ENCODE assay signal across 41 cellular contexts in genomic region chr17:61507667-61508066, GRCh38. TPM values are rescaled to one million over a fixed set of nuclear protein-coding genes. Genes with fewer than 3 reads are reported as not detected.
"Had no signal": no experiment of that assay in that cellular context is flagged by ENCODE, and none has a peak within 500 bp of the region (broad histone marks: within the 10 kb centered on the region; RNA-seq: fewer than 3 reads in every experiment).

No MANE protein-coding gene starts in this region.

- H3K4me3 Mint-ChIP-seq: activated naive CD4-positive, alpha-beta T cell treated with anti-CD3 and anti-CD28 coated beads for 36 hours; activated naive CD4-positive, alpha-beta T cell treated with anti-CD3 and anti-CD28 coated beads, Interleukin-2, amount 10 ng/mL, durations not matched to agents 7 days and 5 days; activated naive CD4-positive, alpha-beta T cell treated with anti-CD3 and anti-CD28 coated beads, Interleukin-2, amount 50 U/mL, for 24 hours; activated naive CD8-positive, alpha-beta T cell; activated naive CD8-positive, alpha-beta T cell treated with anti-CD3 and anti-CD28 coated beads for 36 hours; activated naive CD8-positive, alpha-beta T cell treated with anti-CD3 and anti-CD28 coated beads, Interleukin-2, amount 10 ng/mL, durations not matched to agents 7 days and 5 days; activated naive CD8-positive, alpha-beta T cell treated with anti-CD3 and anti-CD28 coated beads, Interleukin-2, amount 50 U/mL, for 24 hours; activated T-cell treated with anti-CD3 and anti-CD28 coated beads, Interleukin-2, amount 50 U/mL, for 4 hours; activated T-cell treated with anti-CD3 and anti-CD28 coated beads, Interleukin-2, amount 50 U/mL, for 72 hours; activated T-helper 1 cell treated with anti-CD3 and anti-CD28 coated beads, Interleukin-12 subunit alpha, Interleukin-12 subunit beta, Interleukin-2, Interleukin-4 antibody, amounts not matched to agents 30 ng/mL and 10 ng/mL and 1 ng/mL, durations not matched to agents 14 hours and 24 hours and 36 hours; activated T-helper 17 cell treated with anti-CD3 and anti-CD28 coated beads, Interleukin-2, amount 50 U/mL, for 72 hours; brain; central memory CD8-positive, alpha-beta T cell had no signal

- H3K36me3 ChIP-seq: adrenal gland, ascending aorta, brain microvascular endothelial cell, breast epithelium, cardiac muscle cell had no signal

- H3K27me3 ChIP-seq: adrenal gland, ascending aorta, body of pancreas, breast epithelium, cardiac muscle cell had no signal

- FAIRE-seq: astrocyte, bronchial epithelial cell, colon had no signal

- H3K4me1 ChIP-seq: adrenal gland, ascending aorta, body of pancreas, breast epithelium had no signal

- DNase-seq: activated effector memory CD4-positive, alpha-beta T cell treated with anti-CD3 and anti-CD28 coated beads, Interleukin-2, amount 50 U/mL, for 16 hours; activated effector memory CD4-positive, alpha-beta T cell treated with Interleukin-2 at 50 U/mL for 16 hours; activated gamma-delta T cell; activated gamma-delta T cell treated with Interleukin-2 at 50 U/mL for 16 hours; activated naive CD4-positive, alpha-beta T cell; activated naive CD4-positive, alpha-beta T cell treated with anti-CD3 and anti-CD28 coated beads for 36 hours; activated naive CD4-positive, alpha-beta T cell treated with anti-CD3 and anti-CD28 coated beads, Interleukin-2, amount 10 ng/mL, durations not matched to agents 7 days and 5 days; activated naive CD4-positive, alpha-beta T cell treated with anti-CD3 and anti-CD28 coated beads, Interleukin-2, amount 50 U/mL, for 16 hours; activated naive CD4-positive, alpha-beta T cell treated with Interleukin-2 at 50 U/mL for 16 hours; activated naive CD8-positive, alpha-beta T cell treated with anti-CD3 and anti-CD28 coated beads for 36 hours; activated naive CD8-positive, alpha-beta T cell treated with anti-CD3 and anti-CD28 coated beads, Interleukin-2, amount 10 ng/mL, durations not matched to agents 7 days and 5 days; activated naive CD8-positive, alpha-beta T cell treated with anti-CD3 and anti-CD28 coated beads, Interleukin-2, amount 50 U/mL, for 24 hours; activated T-cell treated with anti-CD3 and anti-CD28 coated beads, Interleukin-2, amount 50 U/mL, for 4 hours; activated T-cell treated with anti-CD3 and anti-CD28 coated beads, Interleukin-2, amount 50 U/mL, for 48 hours; activated T-cell treated with anti-CD3 and anti-CD28 coated beads, Interleukin-2, amount 50 U/mL, for 72 hours; adrenal gland; amniotic stem cell; amygdala; anterior cingulate cortex; aorta; body of pancreas; brain microvascular endothelial cell; caudate nucleus; central memory CD4-positive, alpha-beta T cell; cerebellar nuclear complex had no signal

- H3K9me3 ChIP-seq: adrenal gland, ascending aorta, body of pancreas, breast epithelium had no signal

- H3K4me3 ChIP-seq: adrenal gland, ascending aorta, body of pancreas, breast epithelium, cardiac muscle cell had no signal

- H3K36me3 Mint-ChIP-seq: activated naive CD4-positive, alpha-beta T cell treated with anti-CD3 and anti-CD28 coated beads, Interleukin-2, amount 10 ng/mL, durations not matched to agents 7 days and 5 days; activated naive CD4-positive, alpha-beta T cell treated with anti-CD3 and anti-CD28 coated beads, Interleukin-2, amount 50 U/mL, for 24 hours; activated naive CD4-positive, alpha-beta T cell treated with anti-CD3 and anti-CD28 coated beads, Interleukin-2, amount 50 U/mL, for 72 hours; activated naive CD8-positive, alpha-beta T cell; activated naive CD8-positive, alpha-beta T cell treated with anti-CD3 and anti-CD28 coated beads for 36 hours; activated naive CD8-positive, alpha-beta T cell treated with anti-CD3 and anti-CD28 coated beads, Interleukin-2, amount 10 ng/mL, durations not matched to agents 7 days and 5 days; brain had no signal

- H3K4me1 Mint-ChIP-seq: activated naive CD4-positive, alpha-beta T cell treated with anti-CD3 and anti-CD28 coated beads, Interleukin-2, amount 10 ng/mL, durations not matched to agents 7 days and 5 days; activated naive CD4-positive, alpha-beta T cell treated with anti-CD3 and anti-CD28 coated beads, Interleukin-2, amount 50 U/mL, for 24 hours; activated naive CD8-positive, alpha-beta T cell treated with anti-CD3 and anti-CD28 coated beads for 36 hours; activated naive CD8-positive, alpha-beta T cell treated with anti-CD3 and anti-CD28 coated beads, Interleukin-2, amount 10 ng/mL, durations not matched to agents 7 days and 5 days; activated naive CD8-positive, alpha-beta T cell treated with anti-CD3 and anti-CD28 coated beads, Interleukin-2, amount 50 U/mL, for 24 hours; activated T-helper 17 cell treated with anti-CD3 and anti-CD28 coated beads, Interleukin-2, amount 50 U/mL, for 72 hours; brain; central memory CD8-positive, alpha-beta T cell had no signal

- H3K27ac ChIP-seq: adrenal gland, ascending aorta, body of pancreas, brain microvascular endothelial cell, breast epithelium, cardiac muscle cell had no signal

- ATAC-seq: activated naive CD4-positive, alpha-beta T cell treated with anti-CD3 and anti-CD28 coated beads, Interleukin-2, amount 50 U/mL, for 72 hours; activated naive CD8-positive, alpha-beta T cell treated with anti-CD3 and anti-CD28 coated beads, Interleukin-2, amount 50 U/mL, for 24 hours; activated T-cell treated with anti-CD3 and anti-CD28 coated beads, Interleukin-2, amount 50 U/mL, for 4 hours; activated T-cell treated with anti-CD3 and anti-CD28 coated beads, Interleukin-2, amount 50 U/mL, for 72 hours; activated T-helper 17 cell treated with anti-CD3 and anti-CD28 coated beads, Interleukin-2, amount 50 U/mL, for 72 hours; body of pancreas had no signal

- H3K9me3 Mint-ChIP-seq: activated naive CD4-positive, alpha-beta T cell treated with anti-CD3 and anti-CD28 coated beads for 36 hours; activated naive CD4-positive, alpha-beta T cell treated with anti-CD3 and anti-CD28 coated beads, Interleukin-2, amount 10 ng/mL, durations not matched to agents 7 days and 5 days; activated naive CD4-positive, alpha-beta T cell treated with anti-CD3 and anti-CD28 coated beads, Interleukin-2, amount 50 U/mL, for 24 hours; activated naive CD4-positive, alpha-beta T cell treated with anti-CD3 and anti-CD28 coated beads, Interleukin-2, amount 50 U/mL, for 72 hours; activated naive CD8-positive, alpha-beta T cell treated with anti-CD3 and anti-CD28 coated beads for 36 hours; activated naive CD8-positive, alpha-beta T cell treated with anti-CD3 and anti-CD28 coated beads, Interleukin-2, amount 10 ng/mL, durations not matched to agents 7 days and 5 days; activated naive CD8-positive, alpha-beta T cell treated with anti-CD3 and anti-CD28 coated beads, Interleukin-2, amount 50 U/mL, for 24 hours; activated T-cell treated with anti-CD3 and anti-CD28 coated beads, Interleukin-2, amount 50 U/mL, for 4 hours; activated T-cell treated with anti-CD3 and anti-CD28 coated beads, Interleukin-2, amount 50 U/mL, for 72 hours; activated T-helper 1 cell treated with anti-CD3 and anti-CD28 coated beads, Interleukin-12 subunit alpha, Interleukin-12 subunit beta, Interleukin-2, Interleukin-4 antibody, amounts not matched to agents 30 ng/mL and 10 ng/mL and 1 ng/mL, durations not matched to agents 14 hours and 24 hours and 36 hours; activated T-helper 17 cell treated with anti-CD3 and anti-CD28 coated beads, Interleukin-2, amount 50 U/mL, for 72 hours; activated T-helper 2 cell treated with anti-CD3 and anti-CD28 coated beads, Interferon-gamma antibody, Interleukin-2, Interleukin-4, amounts not matched to agents 10 μg/mL and 5 μg/mL and 100 μg/mL, durations not matched to agents 14 hours and 24 hours and 36 hours; central memory CD8-positive, alpha-beta T cell had no signal

- H3K27ac Mint-ChIP-seq: activated naive CD4-positive, alpha-beta T cell treated with anti-CD3 and anti-CD28 coated beads for 36 hours; activated naive CD4-positive, alpha-beta T cell treated with anti-CD3 and anti-CD28 coated beads, Interleukin-2, amount 10 ng/mL, durations not matched to agents 7 days and 5 days; activated naive CD4-positive, alpha-beta T cell treated with anti-CD3 and anti-CD28 coated beads, Interleukin-2, amount 50 U/mL, for 24 hours; activated naive CD4-positive, alpha-beta T cell treated with anti-CD3 and anti-CD28 coated beads, Interleukin-2, amount 50 U/mL, for 72 hours; activated naive CD8-positive, alpha-beta T cell; activated naive CD8-positive, alpha-beta T cell treated with anti-CD3 and anti-CD28 coated beads for 36 hours; activated naive CD8-positive, alpha-beta T cell treated with anti-CD3 and anti-CD28 coated beads, Interleukin-2, amount 10 ng/mL, durations not matched to agents 7 days and 5 days; activated naive CD8-positive, alpha-beta T cell treated with anti-CD3 and anti-CD28 coated beads, Interleukin-2, amount 50 U/mL, for 24 hours; activated T-cell treated with anti-CD3 and anti-CD28 coated beads, Interleukin-2, amount 50 U/mL, for 72 hours; activated T-helper 1 cell treated with anti-CD3 and anti-CD28 coated beads, Interleukin-12 subunit alpha, Interleukin-12 subunit beta, Interleukin-2, Interleukin-4 antibody, amounts not matched to agents 30 ng/mL and 10 ng/mL and 1 ng/mL, durations not matched to agents 14 hours and 24 hours and 36 hours; activated T-helper 17 cell treated with anti-CD3 and anti-CD28 coated beads, Interleukin-2, amount 50 U/mL, for 72 hours; activated T-helper 2 cell treated with anti-CD3 and anti-CD28 coated beads, Interferon-gamma antibody, Interleukin-2, Interleukin-4, amounts not matched to agents 10 μg/mL and 5 μg/mL and 100 μg/mL, durations not matched to agents 14 hours and 24 hours and 36 hours; brain had no signal

RNA-seq across cellular contexts. Expression of gene TBX4, which starts 55.4 kb away (rescaled TPM):
- total RNA-seq: activated naive CD4-positive, alpha-beta T cell treated with anti-CD3 and anti-CD28 coated beads for 36 hours; activated naive CD4-positive, alpha-beta T cell treated with anti-CD3 and anti-CD28 coated beads, Interleukin-2, amount 50 U/mL, for 72 hours; activated naive CD8-positive, alpha-beta T cell treated with anti-CD3 and anti-CD28 coated beads for 36 hours; activated naive CD8-positive, alpha-beta T cell treated with anti-CD3 and anti-CD28 coated beads, Interleukin-2, amount 10 ng/mL, durations not matched to agents 7 days and 5 days; activated T-cell treated with anti-CD3 and anti-CD28 coated beads, Interleukin-2, amount 50 U/mL, for 4 hours; activated T-cell treated with anti-CD3 and anti-CD28 coated beads, Interleukin-2, amount 50 U/mL, for 72 hours; activated T-helper 1 cell treated with anti-CD3 and anti-CD28 coated beads, Interleukin-12 subunit alpha, Interleukin-12 subunit beta, Interleukin-2, Interleukin-4 antibody, amounts not matched to agents 30 ng/mL and 10 ng/mL and 1 ng/mL, durations not matched to agents 14 hours and 24 hours and 36 hours; activated T-helper 17 cell treated with anti-CD3 and anti-CD28 coated beads, Interleukin-2, amount 50 U/mL, for 72 hours; activated T-helper 2 cell treated with anti-CD3 and anti-CD28 coated beads, Interferon-gamma antibody, Interleukin-2, Interleukin-4, amounts not matched to agents 10 μg/mL and 5 μg/mL and 100 μg/mL, durations not matched to agents 14 hours and 24 hours and 36 hours; ascending aorta; body of pancreas; bronchial epithelial cell; cerebellum; chondrocyte had no signal
- polyA plus RNA-seq: aorta had no signal
